In the genomic region with DNA sequence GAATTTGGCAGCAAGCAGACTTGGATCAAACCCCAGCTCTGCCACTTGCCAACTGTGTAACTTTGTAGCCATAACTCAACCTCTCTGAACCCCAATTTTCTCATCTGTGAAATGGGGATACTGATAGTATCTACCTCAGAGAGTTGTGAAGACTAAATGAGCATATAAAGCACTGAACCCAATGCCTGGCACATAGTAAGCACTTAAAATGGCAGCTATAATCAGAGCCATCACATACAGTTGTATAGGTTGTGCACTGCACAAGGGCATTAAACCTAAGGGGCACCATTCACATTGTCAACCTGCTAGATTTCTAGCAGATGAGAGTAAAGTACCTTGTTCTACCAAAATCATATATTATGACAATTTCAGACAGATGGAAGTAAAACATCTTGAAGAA, we compare ENCODE assay signal across 22 cellular contexts.
"Had no signal": no experiment of that assay in that cellular context is flagged by ENCODE, and none has a peak within 500 bp of the region (broad histone marks: within the 10 kb centered on the region; RNA-seq: fewer than 3 reads in every experiment).

No MANE protein-coding gene starts in this region.

- DNase-seq: activated CD4-positive, alpha-beta T cell treated with anti-CD3 and anti-CD28 coated beads, Interleukin-2, amount 10 ng/mL, durations not matched to agents 24 days and 14 days; activated CD4-positive, CD25-positive, alpha-beta regulatory T cell treated with anti-CD3 and anti-CD28 coated beads, Interleukin-2, amount 50 U/mL, for 72 hours; activated naive CD4-positive, alpha-beta T cell treated with Interleukin-2 at 50 U/mL for 16 hours; activated T-cell treated with anti-CD3 and anti-CD28 coated beads, Interleukin-2, amount 50 U/mL, for 1 hour; anterior cingulate cortex; effector CD4-positive, alpha-beta T cell; left lung; lower lobe of right lung; mesendoderm; ovary; stimulated activated CD4-positive, alpha-beta T cell treated with anti-CD3 and anti-CD28 coated beads, Interleukin-12 subunit alpha, Interleukin-12 subunit beta, amount 100 ng/mL, for 4 hours; stimulated activated CD4-positive, alpha-beta T cell treated with anti-CD3 and anti-CD28 coated beads, Interleukin-4, amount 100 ng/mL, for 1 hour; stimulated activated naive CD8-positive, alpha-beta T cell treated with anti-CD3 and anti-CD28 coated beads, Interleukin-15, Interleukin-2, amounts not matched to agents 100 U/mL and 50 U/mL, for 24 hours; T-helper 2 cell; testis; trophoblast cell had no signal

- H3K27ac Mint-ChIP-seq: activated CD4-positive, alpha-beta T cell treated with anti-CD3 and anti-CD28 coated beads, Interleukin-2, amount 10 ng/mL, durations not matched to agents 24 days and 14 days; dendritic cell treated with granulocyte-macrophage colony-stimulating factor and Interleukin-4, amounts not matched to agents 40 ng/mL and 50 ng/mL, for 4 days; natural killer cell treated with Interleukin-12 subunit alpha and Interleukin-12 subunit beta and Interleukin-15 and Interleukin-18, amount 100 ng/mL, for 72 hours; progenitor cell of endocrine pancreas had no signal

- H3K9me3 Mint-ChIP-seq: activated CD4-positive, alpha-beta T cell treated with anti-CD3 and anti-CD28 coated beads, Interleukin-2, amount 10 ng/mL, durations not matched to agents 24 days and 14 days; central memory CD8-positive, alpha-beta T cell; dendritic cell treated with granulocyte-macrophage colony-stimulating factor and Interleukin-4, amounts not matched to agents 40 ng/mL and 50 ng/mL, for 4 days; natural killer cell treated with Interleukin-12 subunit alpha and Interleukin-12 subunit beta and Interleukin-15 and Interleukin-18, amount 100 ng/mL, for 72 hours had no signal

- ATAC-seq: left lung; lower lobe of right lung; natural killer cell treated with Interleukin-12 subunit alpha and Interleukin-12 subunit beta and Interleukin-15 and Interleukin-18, amount 100 ng/mL, for 72 hours; sciatic nerve; stimulated activated naive CD8-positive, alpha-beta T cell treated with anti-CD3 and anti-CD28 coated beads, Interleukin-15, Interleukin-2, amounts not matched to agents 100 U/mL and 50 U/mL, for 24 hours had no signal

- H3K27me3 Mint-ChIP-seq: activated CD4-positive, alpha-beta T cell treated with anti-CD3 and anti-CD28 coated beads, Interleukin-2, amount 10 ng/mL, durations not matched to agents 24 days and 14 days; central memory CD8-positive, alpha-beta T cell; dendritic cell treated with granulocyte-macrophage colony-stimulating factor and Interleukin-4, amounts not matched to agents 40 ng/mL and 50 ng/mL, for 4 days; natural killer cell treated with Interleukin-12 subunit alpha and Interleukin-12 subunit beta and Interleukin-15 and Interleukin-18, amount 100 ng/mL, for 72 hours had no signal

- H3K27ac ChIP-seq: left lung, lower lobe of right lung, ovary, skin epidermis, testis had no signal

- H3K9me3 ChIP-seq: left lung, lower lobe of right lung, ovary, testis had no signal

- H3K4me3 Mint-ChIP-seq: activated CD4-positive, alpha-beta T cell treated with anti-CD3 and anti-CD28 coated beads, Interleukin-2, amount 10 ng/mL, durations not matched to agents 24 days and 14 days; central memory CD8-positive, alpha-beta T cell; dendritic cell treated with granulocyte-macrophage colony-stimulating factor and Interleukin-4, amounts not matched to agents 40 ng/mL and 50 ng/mL, for 4 days; natural killer cell treated with Interleukin-12 subunit alpha and Interleukin-12 subunit beta and Interleukin-15 and Interleukin-18, amount 100 ng/mL, for 72 hours had no signal

- H3K4me3 ChIP-seq: left lung, lower lobe of right lung, ovary, skin epidermis, testis had no signal

- H3K27me3 ChIP-seq: left lung, ovary, testis had no signal

- H3K36me3 Mint-ChIP-seq: natural killer cell treated with Interleukin-12 subunit alpha and Interleukin-12 subunit beta and Interleukin-15 and Interleukin-18, amount 100 ng/mL, for 72 hours had no signal
